16 cellular contexts compared by ENCODE assay signal in the genomic region with DNA sequence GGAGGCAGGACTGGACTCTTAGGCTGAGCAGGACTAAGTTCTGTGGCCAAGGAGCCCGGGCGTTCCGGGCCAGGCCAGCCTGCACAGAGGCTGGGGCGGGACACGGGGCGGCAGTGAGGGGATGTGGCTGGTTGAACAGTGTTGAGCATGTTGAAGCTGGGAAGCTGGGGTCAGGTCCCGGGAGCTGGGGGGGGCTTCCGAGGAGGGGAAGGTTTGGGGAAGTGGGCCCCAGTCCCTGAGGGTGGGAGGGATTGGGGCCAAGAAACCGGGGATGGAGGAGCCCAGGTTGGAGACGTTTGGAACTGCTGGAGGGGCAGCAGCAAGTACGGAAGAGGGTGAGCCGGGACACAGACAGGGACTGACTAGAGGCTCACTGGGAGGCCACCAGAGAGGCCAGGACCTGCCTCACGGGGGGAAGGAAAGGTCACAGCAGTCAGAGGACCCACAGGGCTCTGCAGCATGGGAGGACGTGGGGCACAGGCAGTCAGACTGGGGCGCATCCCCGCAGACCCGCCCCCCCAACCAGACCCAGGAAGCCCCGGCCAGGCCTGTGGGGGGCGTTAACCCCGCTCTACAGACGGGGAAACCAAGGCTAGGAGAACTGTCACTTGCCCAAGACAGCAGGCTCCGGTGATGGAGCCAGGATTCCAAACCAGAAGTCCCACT. TPM values are rescaled to one million over a fixed set of nuclear protein-coding genes. Genes with fewer than 3 reads are reported as not detected.
DNase-seq lines count a peak whose midpoint lies in the region; FAIRE-seq and TF ChIP-seq lines count a peak whose summit lies in the region.
"Had no signal": no experiment of that assay in that cellular context is flagged by ENCODE, and none has a peak within 500 bp of the region (broad histone marks: within the 10 kb centered on the region; RNA-seq: fewer than 3 reads in every experiment).

No MANE protein-coding gene starts in this region.

- no peak overlapping the region for H3K4me3 Mint-ChIP-seq in type B pancreatic cell
- H3K4me3 Mint-ChIP-seq: activated naive CD8-positive, alpha-beta T cell treated with anti-CD3 and anti-CD28 coated beads, Interleukin-2, amount 50 U/mL, for 24 hours; activated T-cell treated with anti-CD3 and anti-CD28 coated beads, Interleukin-2, amount 50 U/mL, for 24 hours; CD4-positive, alpha-beta T cell; neural progenitor cell had no signal

- no peak for TF ChIP-seq CTCF in RWPE1 (conservative IDR thresholded peaks at IDR 0.05; ENCODE audit: low read depth)
- TF ChIP-seq CTCF in thyroid gland (IDR thresholded peaks at IDR 0.05), result no peak
- TF ChIP-seq CTCF in type B pancreatic cell (conservative IDR thresholded peaks at IDR 0.05), result no peak

- H3K4me3 ChIP-seq in esophagus (ENCODE audit: low read depth in 1 of 2, low read length in 2 of 2), result no peak overlapping the region
- no peak overlapping the region for H3K4me3 ChIP-seq in neuronal stem cell (ENCODE audit: low read length in 2 of 2)
- no peak overlapping the region for H3K4me3 ChIP-seq in thyroid gland (replicated peaks in 1 of 3)
- H3K4me3 ChIP-seq in small intestine (ENCODE audit: low read depth in 1 of 2, low read length in 2 of 2), result no peak overlapping the region
- H3K4me3 ChIP-seq: neural progenitor cell had no signal

- no peaks in the 10 kb centered on the region for H3K9me3 Mint-ChIP-seq in type B pancreatic cell
- H3K9me3 Mint-ChIP-seq: activated naive CD8-positive, alpha-beta T cell treated with anti-CD3 and anti-CD28 coated beads, Interleukin-2, amount 50 U/mL, for 24 hours; activated T-cell treated with anti-CD3 and anti-CD28 coated beads, Interleukin-2, amount 50 U/mL, for 24 hours; CD4-positive, alpha-beta T cell; neural progenitor cell had no signal

- H2BK120ac ChIP-seq in neuronal stem cell (ENCODE audit: low read depth, low read length), result no peak overlapping the region

- H2AK5ac ChIP-seq in neuronal stem cell (ENCODE audit: low read depth, low read length), result no peak overlapping the region

- no peak overlapping the region for H3K23ac ChIP-seq in neuronal stem cell (ENCODE audit: low read depth, low read length, poor library complexity)

- no peak for FAIRE-seq in small intestine (lab: Jason Lieb, UNC)
- FAIRE-seq: H1 had no signal

- H2AFZ ChIP-seq in neuronal stem cell (ENCODE audit: low read length), result no peak overlapping the region
- H2AFZ ChIP-seq: neural progenitor cell had no signal

- H4K91ac ChIP-seq in neuronal stem cell (ENCODE audit: low read depth, low read length, poor library complexity), result no peak overlapping the region

- H3K36me3 ChIP-seq in esophagus (ENCODE audit: control insufficient read depth in 2 of 2, insufficient read depth in 2 of 2, low read length in 1 of 2), result peaks cover 15 to 17% of the 10 kb centered on the region in 2 donors
- peaks cover 8 to 35% of the 10 kb centered on the region in 2 donors for H3K36me3 ChIP-seq in neuronal stem cell (replicated peaks in 1 of 2; ENCODE audit: control insufficient read depth in 2 of 2, insufficient read depth in 2 of 2, low read length in 2 of 2)
- H3K36me3 ChIP-seq in thyroid gland, result peaks cover 8 to 11% of the 10 kb centered on the region in 2 donors
- H3K36me3 ChIP-seq in small intestine (ENCODE audit: control insufficient read depth in 2 of 2, insufficient read depth in 2 of 2, low read length in 2 of 2), result peaks cover 3% of the 10 kb centered on the region in 2 donors
- H3K36me3 ChIP-seq: neural progenitor cell had no signal

- peaks cover 1% of the 10 kb centered on the region for H3K79me1 ChIP-seq in neuronal stem cell (ENCODE audit: low read depth, low read length)

- no peak overlapping the region for H3K27ac Mint-ChIP-seq in type B pancreatic cell
- H3K27ac Mint-ChIP-seq: activated naive CD8-positive, alpha-beta T cell treated with anti-CD3 and anti-CD28 coated beads, Interleukin-2, amount 50 U/mL, for 24 hours; activated T-cell treated with anti-CD3 and anti-CD28 coated beads, Interleukin-2, amount 50 U/mL, for 24 hours; CD4-positive, alpha-beta T cell; neural progenitor cell had no signal

- H3K27ac ChIP-seq in RWPE1 (peak overlapping the region; percentile 92), esophagus (ENCODE audit: low read depth in 2 of 2, low read length in 1 of 2) (peak overlapping the region; percentile 74 to 87), neuronal stem cell (replicated peaks; ENCODE audit: low read length) (no peak overlapping the region), thyroid gland (peak overlapping the region in 2 of 3 donors; percentile 29 to 38), small intestine (ENCODE audit: low read depth in 1 of 2, low read length in 1 of 2) (peak overlapping the region in 1 of 2 donors; percentile 70)
- H3K27ac ChIP-seq: neural progenitor cell had no signal

- intact Hi-C loops in thyroid gland (cut with DNase I), result no loop called here

- no peaks in the 10 kb centered on the region for H3K4me1 Mint-ChIP-seq in type B pancreatic cell (ENCODE audit: unreplicated experiment)
- H3K4me1 Mint-ChIP-seq: activated naive CD8-positive, alpha-beta T cell treated with anti-CD3 and anti-CD28 coated beads, Interleukin-2, amount 50 U/mL, for 24 hours had no signal

- H4K8ac ChIP-seq in neuronal stem cell (ENCODE audit: low read depth, low read length), result no peak overlapping the region

- 57 to 61% methylated on average over 22 of the region's 22 CpGs for WGBS in esophagus, 2 donors
- WGBS in neuronal stem cell (ENCODE audit: extremely low coverage in 2 of 2, insufficient read length in 2 of 2, insufficient replicate concordance in 1 of 2), 2 donors, result no CpG with 5 or more reads among the region's 22 CpGs
- WGBS in thyroid gland, 2 donors, result 62 to 73% methylated on average over 18 to 22 of the region's 22 CpGs
- 71 to 77% (median 74%) methylated on average over 22 of the region's 22 CpGs for WGBS in small intestine, 3 donors

- H3K4me2 ChIP-seq in neuronal stem cell (ENCODE audit: insufficient read depth, low read length, poor library complexity, severe bottlenecking), result no peak overlapping the region
- H3K4me2 ChIP-seq: neural progenitor cell had no signal

- DNase-seq in RWPE1 (ENCODE audit: low spot score), result no peak
- DNase-seq in neuronal stem cell (ENCODE audit: low spot score), result no peak
- DNase-seq in thyroid gland, result no peak
- DNase-seq in activated CD8-positive, alpha-beta memory T cell treated with anti-CD3 and anti-CD28 coated beads, Interleukin-2, amount 50 U/mL, for 4 hours, result no peak
- DNase-seq in small intestine, result no peak
- DNase-seq in type B pancreatic cell (ENCODE audit: extremely low spot score, unreplicated experiment), result no peak
- no peak for DNase-seq in foreskin melanocyte
- DNase-seq: activated CD4-positive, CD25-positive, alpha-beta regulatory T cell treated with anti-CD3 and anti-CD28 coated beads, Interleukin-2, amount 50 U/mL, for 72 hours; activated naive CD8-positive, alpha-beta T cell treated with anti-CD3 and anti-CD28 coated beads, Interleukin-2, amount 50 U/mL, for 24 hours; activated T-cell treated with anti-CD3 and anti-CD28 coated beads, Interleukin-2, amount 50 U/mL, for 24 hours; CD4-positive, alpha-beta T cell; stimulated activated CD4-positive, alpha-beta T cell treated with anti-CD3 and anti-CD28 coated beads, Interleukin-1b, Interleukin-23, amount 100 ng/mL, for 48 hours had no signal

- peak overlapping the region; percentile 60 for H3K9ac ChIP-seq in neuronal stem cell (ENCODE audit: low read depth, low read length, poor library complexity)
- H3K9ac ChIP-seq: neural progenitor cell had no signal

- H3K36me3 Mint-ChIP-seq in type B pancreatic cell, result peaks cover under 1% of the 10 kb centered on the region

- no peak overlapping the region for H2BK15ac ChIP-seq in neuronal stem cell (ENCODE audit: low read length)

- H2BK12ac ChIP-seq in neuronal stem cell (ENCODE audit: low read length), result no peak overlapping the region

- H3K9me3 ChIP-seq in esophagus (ENCODE audit: control insufficient read depth in 2 of 2, insufficient read depth in 1 of 2, low read depth in 1 of 2, low read length in 1 of 2), result no peaks in the 10 kb centered on the region
- no peaks in the 10 kb centered on the region for H3K9me3 ChIP-seq in neuronal stem cell (replicated peaks in 1 of 2; ENCODE audit: control insufficient read depth in 2 of 2, insufficient read depth in 1 of 2, low read depth in 1 of 2, low read length in 2 of 2)
- no peaks in the 10 kb centered on the region for H3K9me3 ChIP-seq in thyroid gland
- no peaks in the 10 kb centered on the region for H3K9me3 ChIP-seq in small intestine (ENCODE audit: control insufficient read depth, low read depth)

- CTCF ChIA-PET in RWPE1 (lab: Yijun Ruan, JAX), result no interaction called here

- no peaks in the 10 kb centered on the region for H3K27me3 Mint-ChIP-seq in type B pancreatic cell
- H3K27me3 Mint-ChIP-seq: activated naive CD8-positive, alpha-beta T cell treated with anti-CD3 and anti-CD28 coated beads, Interleukin-2, amount 50 U/mL, for 24 hours; activated T-cell treated with anti-CD3 and anti-CD28 coated beads, Interleukin-2, amount 50 U/mL, for 24 hours; CD4-positive, alpha-beta T cell had no signal

- H3K4me1 ChIP-seq in esophagus (ENCODE audit: control insufficient read depth in 2 of 2, insufficient read depth in 2 of 2, low read length in 1 of 2) (peaks cover 10 to 28% of the 10 kb centered on the region in 2 donors), neuronal stem cell (ENCODE audit: control insufficient read depth in 2 of 2, insufficient read depth in 1 of 2, low read depth in 1 of 2, low read length in 2 of 2) (peaks cover 0 to 9% of the 10 kb centered on the region in 2 donors), thyroid gland (peaks cover 0 to 11% of the 10 kb centered on the region in 2 donors), small intestine (ENCODE audit: control insufficient read depth in 2 of 2, insufficient read depth in 1 of 2, low read depth in 1 of 2, low read length in 1 of 2) (peaks cover 0 to 2% of the 10 kb centered on the region in 2 donors)
- H3K4me1 ChIP-seq: neural progenitor cell had no signal

- TF ChIP-seq POLR2A in thyroid gland (IDR thresholded peaks at IDR 0.05), result no peak

- POLR2A ChIA-PET in RWPE1 (lab: Yijun Ruan, JAX; ENCODE audit: low non-redundant PET), result interaction anchor here (0.5 to 1.0 kb wide), 2 partner anchors 23 to 835 kb away, joined by 5 to 6 read pairs; a partner anchor contains a TSS

- no peak overlapping the region for H3K4ac ChIP-seq in neuronal stem cell (ENCODE audit: low read length)

- H3K14ac ChIP-seq in neuronal stem cell (ENCODE audit: low read length), result no peak overlapping the region

- H2BK5ac ChIP-seq in neuronal stem cell (ENCODE audit: low read length), result no peak overlapping the region

- H3K18ac ChIP-seq in neuronal stem cell (ENCODE audit: low read length), result no peak overlapping the region

- no peaks in the 10 kb centered on the region for H3K27me3 ChIP-seq in esophagus (ENCODE audit: control insufficient read depth in 1 of 2, insufficient read depth in 2 of 2, low read length in 2 of 2)
- H3K27me3 ChIP-seq in neuronal stem cell (ENCODE audit: control insufficient read depth in 3 of 3, insufficient read depth in 3 of 3, low read depth in 1 of 3, low read length in 3 of 3), result no peaks in the 10 kb centered on the region
- H3K27me3 ChIP-seq in thyroid gland, result no peaks in the 10 kb centered on the region
- H3K27me3 ChIP-seq in small intestine (ENCODE audit: control insufficient read depth in 2 of 2, insufficient read depth in 2 of 2, low read length in 2 of 2), result no peaks in the 10 kb centered on the region
- H3K27me3 ChIP-seq: neural progenitor cell had no signal

RNA-seq across cellular contexts. Expression of a gene that starts 9.5 kb away (rescaled TPM):
- polyA plus RNA-seq in esophagus, result 100 to 1,000 TPM; 158 to 248 TPM
- polyA plus RNA-seq in neuronal stem cell (2013, experiment 1 of 2), result 39.2 TPM
- 37.4 TPM for polyA plus RNA-seq in neuronal stem cell (2013, experiment 2 of 2)
- 100 to 1,000 TPM in 2 of 4 donors, 10 to 100 TPM in 2; 62.9 to 151 (median 120) TPM for total RNA-seq in thyroid gland
- polyA plus RNA-seq in small intestine, result 100 to 1,000 TPM; 102 to 442 (median 356) TPM
- 91.2 and 138 TPM in 2 replicates for total RNA-seq in type B pancreatic cell (ENCODE audit: low replicate concordance)

RNA-seq across cellular contexts. Expression of a gene that starts 9.7 kb away (rescaled TPM):
- polyA plus RNA-seq in esophagus, result 10 to 100 TPM; 50.6 to 73.3 TPM
- 122 TPM for polyA plus RNA-seq in neuronal stem cell (2013, experiment 1 of 2)
- 117 TPM for polyA plus RNA-seq in neuronal stem cell (2013, experiment 2 of 2)
- total RNA-seq in thyroid gland, result 10 to 100 TPM in 2 of 4 donors, 1 to 10 TPM in 2; 4.1 to 17.3 (median 11.5) TPM
- polyA plus RNA-seq in small intestine, result 10 to 100 TPM; 62.2 to 85.4 (median 81.7) TPM
- total RNA-seq in type B pancreatic cell (ENCODE audit: low replicate concordance), result 38.6 and 46.6 TPM in 2 replicates

RNA-seq across cellular contexts. Expression of a gene that starts 22.4 kb away (rescaled TPM):
- polyA plus RNA-seq in esophagus (1 to 10 TPM; 3.6 to 4.1 TPM), small intestine (1 to 10 TPM; 5.4 to 8.0 (median 5.9) TPM)
- polyA plus RNA-seq in neuronal stem cell (2013, experiment 1 of 2), result 12.5 TPM
- polyA plus RNA-seq in neuronal stem cell (2013, experiment 2 of 2), result 12.7 TPM
- total RNA-seq in thyroid gland (10 to 100 TPM; 21.4 to 36.6 (median 28.6) TPM), type B pancreatic cell (ENCODE audit: low replicate concordance) (17.4 and 17.5 TPM in 2 replicates)

RNA-seq across cellular contexts. Expression of a gene that starts 22.9 kb away (rescaled TPM):
- polyA plus RNA-seq in esophagus (1 to 10 TPM; 7.2 to 8.5 TPM), small intestine (10 to 100 TPM; 12.7 to 21.9 (median 16.5) TPM)
- 13.9 TPM for polyA plus RNA-seq in neuronal stem cell (2013, experiment 1 of 2)
- 14.1 TPM for polyA plus RNA-seq in neuronal stem cell (2013, experiment 2 of 2)
- total RNA-seq in thyroid gland (10 to 100 TPM; 16.1 to 18.4 (median 17.6) TPM), type B pancreatic cell (ENCODE audit: low replicate concordance) (18.6 and 22.1 TPM in 2 replicates)

RNA-seq across cellular contexts. Expression of a gene that starts 37.0 kb away (rescaled TPM):
- polyA plus RNA-seq in esophagus (1 to 10 TPM in 1 of 2 donors, under 1 TPM in 1; 0.36 to 1.8 TPM), small intestine (1 to 10 TPM in 2 of 3 donors, under 1 TPM in 1; 0.67 to 5.6 (median 3.0) TPM)
- 0.31 TPM for polyA plus RNA-seq in neuronal stem cell (2013, experiment 1 of 2)
- polyA plus RNA-seq in neuronal stem cell (2013, experiment 2 of 2), result 0.43 TPM
- total RNA-seq in thyroid gland (under 1 TPM in 1 of 4 donors, not detected in 3; 0.54 TPM), type B pancreatic cell (ENCODE audit: low replicate concordance) (0.69 and 1.3 TPM in 2 replicates)
- total RNA-seq: left lobe of liver had no signal
